In genomic region chr18:13423352-13423751, GRCh38 we compare ENCODE assay signal across 28 cellular contexts.
"Had no signal": no experiment of that assay in that cellular context is flagged by ENCODE, and none has a peak within 500 bp of the region (broad histone marks: within the 10 kb centered on the region; RNA-seq: fewer than 3 reads in every experiment).

No MANE protein-coding gene starts in this region.

- H3K4me2 ChIP-seq: hepatocyte had no signal

- H3K4me3 ChIP-seq: colonic mucosa, esophagus muscularis mucosa, gastroesophageal sphincter, heart left ventricle, hepatocyte, lung, pancreas, right lobe of liver, stomach, tibial nerve, upper lobe of left lung had no signal

- H3K4me3 Mint-ChIP-seq: dendritic cell treated with granulocyte-macrophage colony-stimulating factor and Interleukin-4, amounts not matched to agents 40 ng/mL and 50 ng/mL, for 4 days; endodermal cell; memory B cell; natural killer cell; neural crest cell had no signal

- H3K27me3 Mint-ChIP-seq: dendritic cell treated with granulocyte-macrophage colony-stimulating factor and Interleukin-4, amounts not matched to agents 40 ng/mL and 50 ng/mL, for 4 days had no signal

- H3K9me3 ChIP-seq: colonic mucosa, esophagus muscularis mucosa, gastroesophageal sphincter, heart left ventricle, neutrophil, pancreas, right lobe of liver, stomach, tibial nerve, upper lobe of left lung had no signal

- H3K9me3 Mint-ChIP-seq: dendritic cell treated with granulocyte-macrophage colony-stimulating factor and Interleukin-4, amounts not matched to agents 40 ng/mL and 50 ng/mL, for 4 days; endodermal cell; memory B cell; natural killer cell; neural crest cell had no signal

- H3K36me3 ChIP-seq: colonic mucosa, esophagus muscularis mucosa, gastroesophageal sphincter, heart left ventricle, neutrophil, pancreas, right lobe of liver, stomach, tibial nerve, upper lobe of left lung had no signal

- H3K27ac ChIP-seq: colonic mucosa, esophagus muscularis mucosa, foreskin keratinocyte, gastroesophageal sphincter, heart left ventricle, hepatocyte, neutrophil, pancreas, right lobe of liver, stomach, tibial nerve, upper lobe of left lung had no signal

- H3K27ac Mint-ChIP-seq: dendritic cell treated with granulocyte-macrophage colony-stimulating factor and Interleukin-4, amounts not matched to agents 40 ng/mL and 50 ng/mL, for 4 days; endodermal cell; memory B cell; natural killer cell had no signal

- H3K27me3 ChIP-seq: colonic mucosa, esophagus muscularis mucosa, foreskin keratinocyte, gastroesophageal sphincter, heart left ventricle, hepatocyte, neutrophil, pancreas, right lobe of liver, stomach, tibial nerve, upper lobe of left lung had no signal

- H3K4me1 ChIP-seq: foreskin keratinocyte, pancreas, tibial nerve had no signal

- DNase-seq: colonic mucosa; effector CD8-positive, alpha-beta T cell; endodermal cell; foreskin keratinocyte; heart left ventricle; kidney; natural killer cell; pancreas; retina; right lobe of liver; small intestine; stimulated activated CD4-positive, alpha-beta T cell treated with anti-CD3 and anti-CD28 coated beads, Interleukin-12 subunit alpha, Interleukin-12 subunit beta, amount 100 ng/mL, for 4 hours; stimulated activated CD4-positive, alpha-beta T cell treated with anti-CD3 and anti-CD28 coated beads, Interleukin-1b, Interleukin-23, amount 100 ng/mL, for 48 hours; stimulated activated CD4-positive, alpha-beta T cell treated with anti-CD3 and anti-CD28 coated beads, Interleukin-4, amount 100 ng/mL, for 1 hour; stimulated activated CD8-positive, alpha-beta memory T cell treated with anti-CD3 and anti-CD28 coated beads, Interleukin-4, amount 100 ng/mL, for 48 hours; stimulated activated naive CD4-positive, alpha-beta T cell treated with Interleukin-2 at 50 U/mL for 16 hours; stomach; upper lobe of left lung had no signal

- ATAC-seq: foreskin keratinocyte, gastroesophageal sphincter, heart left ventricle, left lobe of liver, natural killer cell, right lobe of liver had no signal

- H3K4me1 Mint-ChIP-seq: memory B cell, natural killer cell had no signal

- H3K36me3 Mint-ChIP-seq: memory B cell, natural killer cell had no signal
